ENCODE assay signal across 19 cellular contexts in the genomic region with DNA sequence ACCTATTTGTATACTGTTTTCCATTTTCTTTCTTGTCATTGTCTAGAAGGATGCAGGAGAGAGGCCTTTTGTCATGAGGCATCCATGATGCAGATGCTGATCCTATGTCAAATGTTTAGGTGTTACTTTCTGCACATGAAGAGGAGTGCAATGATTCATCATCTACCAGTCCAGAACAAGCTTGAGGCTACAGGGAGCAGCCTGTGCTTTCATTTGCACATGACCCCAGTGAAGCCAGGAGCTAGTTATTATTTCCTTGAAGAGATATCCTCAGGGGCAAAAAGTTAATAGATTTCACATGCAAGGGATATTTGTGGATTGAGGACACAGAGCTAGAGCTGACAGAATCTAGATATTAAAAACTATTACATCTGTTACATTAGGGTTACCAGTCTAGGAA.
DNase-seq lines count a peak whose midpoint lies in the region; ATAC-seq, FAIRE-seq and TF ChIP-seq lines count a peak whose summit lies in the region.
"Had no signal": no experiment of that assay in that cellular context is flagged by ENCODE, and none has a peak within 500 bp of the region (broad histone marks: within the 10 kb centered on the region; RNA-seq: fewer than 3 reads in every experiment).

No MANE protein-coding gene starts in this region.

- H3K27ac ChIP-seq in endothelial cell of umbilical vein (ENCODE audit: insufficient read depth, low read depth, low read length) = no peak overlapping the region
- H3K27ac ChIP-seq: right lobe of liver, vagina had no signal

- H3K36me3 ChIP-seq in endothelial cell of umbilical vein (ENCODE audit: control insufficient read depth in 2 of 2, extremely low read depth in 1 of 2, insufficient read depth in 2 of 2, low read length in 2 of 2) (no peaks in the 10 kb centered on the region), kidney epithelial cell (ENCODE audit: control insufficient read depth, insufficient read depth, low read length) (no peaks in the 10 kb centered on the region)
- H3K36me3 ChIP-seq: right lobe of liver, vagina had no signal

- ATAC-seq in GM21515 (IDR thresholded peaks at IDR 0.05; ENCODE audit: unreplicated experiment) = no peak

- H3K79me2 ChIP-seq in endothelial cell of umbilical vein (ENCODE audit: control insufficient read depth, insufficient read depth, low read length) = no peaks in the 10 kb centered on the region

- H3K9ac ChIP-seq in endothelial cell of umbilical vein (replicated peaks; ENCODE audit: extremely low read depth, insufficient read depth, low read length) = no peak overlapping the region

- TF ChIP-seq CTCF in endothelial cell of umbilical vein (IDR thresholded peaks at IDR 0.05; ENCODE audit: extremely low read depth in 1 of 2, insufficient read depth in 1 of 2, low read depth in 1 of 2, low read length in 2 of 2) = no peak
- no peak for TF ChIP-seq CTCF in kidney epithelial cell (IDR thresholded peaks at IDR 0.05; ENCODE audit: insufficient read depth, low read length, poor library complexity, severe bottlenecking)

- intact Hi-C loops in endothelial cell of umbilical vein (cut with micrococcal nuclease) = no loop called here

- TF ChIP-seq POLR2A in endothelial cell of umbilical vein (IDR thresholded peaks at IDR 0.05; ENCODE audit: low read depth, low read length) = no peak

- H3K9me1 ChIP-seq in endothelial cell of umbilical vein (replicated peaks; ENCODE audit: control insufficient read depth, extremely low read depth, insufficient read depth, low read length) = no peaks in the 10 kb centered on the region

- POLR2A ChIA-PET in endothelial cell of umbilical vein (lab: Charles Lee) = no interaction called here

- H4K20me1 ChIP-seq in endothelial cell of umbilical vein (replicated peaks; ENCODE audit: control insufficient read depth, extremely low read depth, insufficient read depth, low read length) = no peaks in the 10 kb centered on the region

- no TSS peak for BruUV-seq in endothelial cell of umbilical vein (replicated peaks; lab: Mats Ljungman, UMichigan)

- peak overlapping the region; percentile 37 for H2AFZ ChIP-seq in endothelial cell of umbilical vein (ENCODE audit: low read depth, low read length)

- DNase-seq in EH (ENCODE audit: low read depth) = peak; percentile 74
- DNase-seq in NCI-H226 = peak; percentile 14
- DNase-seq in endothelial cell of umbilical vein (ENCODE audit: low read depth, low spot score) = no peak
- DNase-seq in kidney epithelial cell (ENCODE audit: low read depth) = peak; percentile 12
- no peak for DNase-seq in activated CD4-positive, CD25-positive, alpha-beta regulatory T cell treated with anti-CD3 and anti-CD28 coated beads, Interleukin-2, amount 50 U/mL, for 72 hours
- DNase-seq in NCI-H1105 (lab: John Stamatoyannopoulos, UW) = no peak
- DNase-seq in T-helper 9 cell = no peak
- DNase-seq: activated CD4-positive, alpha-beta memory T cell treated with anti-CD3 and anti-CD28 coated beads for 36 hours; activated gamma-delta T cell; CD4-positive, CD25-positive, alpha-beta regulatory T cell; central memory CD4-positive, alpha-beta T cell; KG1; NCI-H524; right lobe of liver; stimulated activated naive CD4-positive, alpha-beta T cell treated with Interleukin-2 at 50 U/mL for 16 hours had no signal

- no peak for FAIRE-seq in endothelial cell of umbilical vein (lab: Jason Lieb, UNC)
- FAIRE-seq: endometrium, H1 had no signal

- H3K9me3 ChIP-seq in endothelial cell of umbilical vein (replicated peaks; ENCODE audit: control insufficient read depth, insufficient read depth, low read length) = no peaks in the 10 kb centered on the region
- H3K9me3 ChIP-seq: right lobe of liver, vagina had no signal

- no peak overlapping the region for H3K4me2 ChIP-seq in endothelial cell of umbilical vein (ENCODE audit: insufficient read depth, low read length)

- CTCF ChIA-PET in endothelial cell of umbilical vein (lab: Charles Lee) = no interaction called here

- peaks cover 5% of the 10 kb centered on the region for H3K4me1 ChIP-seq in endothelial cell of umbilical vein (ENCODE audit: control insufficient read depth, extremely low read depth, insufficient read depth, low read length)
- H3K4me1 ChIP-seq: right lobe of liver had no signal

- H3K27me3 ChIP-seq in endothelial cell of umbilical vein (ENCODE audit: control insufficient read depth in 2 of 2, insufficient read depth in 2 of 2, low read length in 2 of 2) = no peaks in the 10 kb centered on the region
- H3K27me3 ChIP-seq in kidney epithelial cell (ENCODE audit: control insufficient read depth, insufficient read depth, low read length) = no peaks in the 10 kb centered on the region
- H3K27me3 ChIP-seq: right lobe of liver, vagina had no signal

- no peak overlapping the region for H3K4me3 ChIP-seq in endothelial cell of umbilical vein (replicated peaks in 1 of 3; ENCODE audit: insufficient read depth in 1 of 3, low read depth in 1 of 3, low read length in 3 of 3)
- no peak overlapping the region for H3K4me3 ChIP-seq in kidney epithelial cell (ENCODE audit: low read depth, low read length)
- H3K4me3 ChIP-seq: right lobe of liver, vagina had no signal

- dilution Hi-C loops in endothelial cell of umbilical vein (cut with MboI; ENCODE audit: extremely low pct_ligation_motif_present, low sequenced_read_pairs) = no loop called here

TF ChIP-seq in endothelial cell of umbilical vein, 7 proteins besides CTCF, POLR2A, EP300 and RAD21:
- TF ChIP-seq EZH2 (IDR thresholded peaks at IDR 0.05; ENCODE audit: borderline replicate concordance, low read depth, low read length, severe bottlenecking) = no peak
- TF ChIP-seq, protein P1, sequence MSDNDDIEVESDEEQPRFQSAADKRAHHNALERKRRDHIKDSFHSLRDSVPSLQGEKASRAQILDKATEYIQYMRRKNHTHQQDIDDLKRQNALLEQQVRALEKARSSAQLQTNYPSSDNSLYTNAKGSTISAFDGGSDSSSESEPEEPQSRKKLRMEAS (IDR thresholded peaks at IDR 0.05; ENCODE audit: insufficient read depth, insufficient read length) = no peak
- TF ChIP-seq JUN (IDR thresholded peaks at IDR 0.05; ENCODE audit: borderline replicate concordance, insufficient read depth, insufficient read length, low read depth) = no peak
- no peak for TF ChIP-seq FOS (IDR thresholded peaks at IDR 0.05; ENCODE audit: borderline replicate concordance, insufficient read depth, low read length)
- TF ChIP-seq GATA2 (IDR thresholded peaks at IDR 0.05; ENCODE audit: insufficient read depth, insufficient read length, low read depth, low read length) = no peak
- TF ChIP-seq MYC (IDR thresholded peaks at IDR 0.05; ENCODE audit: low read depth, low read length) = no peak
- TF ChIP-seq POLR2AphosphoS5 (IDR thresholded peaks at IDR 0.05; ENCODE audit: insufficient read depth, low read depth, low read length) = no peak

Comparison
In these comparisons a context has a peak if more than half of its experiments do, and no peak if none do; other contexts are left out.
1. DNase-seq: peak in EH (single experiment), NCI-H226 (single experiment) and kidney epithelial cell (single experiment); none in endothelial cell of umbilical vein (single experiment), activated CD4-positive, CD25-positive, alpha-beta regulatory T cell treated with anti-CD3 and anti-CD28 coated beads, Interleukin-2, amount 50 U/mL, for 72 hours (single experiment), NCI-H1105 (single experiment) and T-helper 9 cell (single experiment).